In the genomic region with DNA sequence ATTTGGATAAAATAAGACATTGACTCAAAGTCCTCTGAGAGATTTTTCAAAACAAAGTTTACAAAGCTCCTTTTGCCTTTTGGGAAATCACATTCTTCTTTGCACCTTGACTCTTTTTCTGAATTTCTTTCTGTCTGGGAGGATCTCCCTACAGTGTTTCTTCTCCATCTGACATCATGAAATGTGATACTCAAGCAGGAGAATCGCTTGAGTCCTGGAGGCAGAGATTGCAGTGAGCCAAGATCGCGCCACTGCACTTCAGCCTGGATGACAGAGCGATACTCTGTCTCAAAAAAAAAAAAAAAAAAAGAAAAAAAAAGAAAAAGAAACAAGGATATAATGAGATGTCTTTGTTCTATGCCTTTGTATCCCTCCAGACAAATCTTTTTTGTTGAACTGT, we compare ENCODE assay signal across 1 cellular context.
TF ChIP-seq lines count a peak whose summit lies in the region.

No MANE protein-coding gene starts in this region.

TF ChIP-seq in K562, 482 proteins besides CTCF, POLR2A, EP300 and RAD21:
- TF ChIP-seq ZNF561 (CRISPR knock-in tag; conservative IDR thresholded peaks at IDR 0.05) (no peak), CHD2 (IDR thresholded peaks at IDR 0.05; ENCODE audit: low read depth, low read length) (no peak), ZNF311 (CRISPR knock-in tag; IDR thresholded peaks at IDR 0.05) (no peak), KDM5B (IDR thresholded peaks at IDR 0.05; ENCODE audit: insufficient replicate concordance, low read depth, low read length) (no peak), RBM39 (optimal IDR thresholded peaks at IDR 0.05; ENCODE audit: low read depth, low read length) (no peak)
- TF ChIP-seq, protein P1, sequence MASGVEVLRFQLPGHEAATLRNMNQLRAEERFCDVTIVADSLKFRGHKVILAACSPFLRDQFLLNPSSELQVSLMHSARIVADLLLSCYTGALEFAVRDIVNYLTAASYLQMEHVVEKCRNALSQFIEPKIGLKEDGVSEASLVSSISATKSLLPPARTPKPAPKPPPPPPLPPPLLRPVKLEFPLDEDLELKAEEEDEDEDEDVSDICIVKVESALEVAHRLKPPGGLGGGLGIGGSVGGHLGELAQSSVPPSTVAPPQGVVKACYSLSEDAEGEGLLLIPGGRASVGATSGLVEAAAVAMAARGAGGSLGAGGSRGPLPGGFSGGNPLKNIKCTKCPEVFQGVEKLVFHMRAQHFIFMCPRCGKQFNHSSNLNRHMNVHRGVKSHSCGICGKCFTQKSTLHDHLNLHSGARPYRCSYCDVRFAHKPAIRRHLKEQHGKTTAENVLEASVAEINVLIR (CRISPR knock-in tag; IDR thresholded peaks at IDR 0.05) = no peak
